28 cellular contexts compared by ENCODE assay signal in the genomic region with DNA sequence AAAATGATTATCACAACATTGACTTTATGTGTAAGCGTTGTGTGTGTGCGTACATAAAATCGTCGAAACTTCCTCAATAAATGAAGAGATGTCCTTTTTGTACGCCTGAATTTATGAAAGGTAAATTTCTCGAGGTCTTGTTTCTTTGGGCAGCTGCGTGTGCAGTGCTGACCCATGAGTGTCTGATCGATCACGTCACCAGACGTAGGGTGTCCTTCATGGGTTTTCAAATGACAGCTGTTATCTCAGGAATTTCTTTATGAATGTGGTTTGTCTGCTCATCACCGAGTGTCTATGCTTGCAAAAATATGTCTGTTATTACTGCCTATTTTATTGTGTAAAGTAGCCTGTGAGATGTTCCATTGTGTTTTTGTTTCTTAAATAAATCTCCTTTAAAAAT.
"Had no signal": no experiment of that assay in that cellular context is flagged by ENCODE, and none has a peak within 500 bp of the region (broad histone marks: within the 10 kb centered on the region; RNA-seq: fewer than 3 reads in every experiment).

No MANE protein-coding gene starts in this region.

- H3K9me3 Mint-ChIP-seq: immature natural killer cell; natural killer cell treated with Interleukin-12 subunit alpha and Interleukin-12 subunit beta and Interleukin-15 and Interleukin-18, amount 100 ng/mL, for 72 hours had no signal

- DNase-seq: heart left ventricle; hypothalamus; immature natural killer cell; kidney; left colon; left lung; lower lobe of right lung; mammary epithelial cell; mesenchymal stem cell; naive thymus-derived CD4-positive, alpha-beta T cell; retina; right cardiac atrium; small intestine; spleen; stimulated activated CD4-positive, alpha-beta T cell treated with anti-CD3 and anti-CD28 coated beads, Interleukin-4, amount 100 ng/mL, for 24 hours; stimulated activated naive CD4-positive, alpha-beta T cell; upper lobe of right lung had no signal

- H3K4me3 ChIP-seq: heart left ventricle, left lung, lower lobe of right lung, pancreas, prostate gland, spleen, suprapubic skin, thoracic aorta, tibial nerve, upper lobe of right lung had no signal

- H3K4me1 Mint-ChIP-seq: immature natural killer cell; naive thymus-derived CD4-positive, alpha-beta T cell; stimulated activated effector memory CD8-positive, alpha-beta T cell treated with anti-CD3 and anti-CD28 coated beads, Interleukin-12 subunit alpha, Interleukin-12 subunit beta, amount 100 ng/mL, for 72 hours had no signal

- H3K27me3 Mint-ChIP-seq: natural killer cell treated with Interleukin-12 subunit alpha and Interleukin-12 subunit beta and Interleukin-15 and Interleukin-18, amount 100 ng/mL, for 72 hours; stimulated activated naive CD8-positive, alpha-beta T cell treated with anti-CD3 and anti-CD28 coated beads, Interleukin-15, Interleukin-2, amounts not matched to agents 100 ng/mL and 50 ng/mL, for 24 hours had no signal

- H3K36me3 ChIP-seq: heart left ventricle, left lung, lower lobe of right lung, pancreas, prostate gland, spleen, suprapubic skin, thoracic aorta, upper lobe of right lung had no signal

- H3K9me3 ChIP-seq: heart left ventricle, left lung, lower lobe of right lung, pancreas, prostate gland, suprapubic skin, thoracic aorta, upper lobe of right lung had no signal

- H3K27ac Mint-ChIP-seq: immature natural killer cell; naive thymus-derived CD4-positive, alpha-beta T cell; natural killer cell treated with Interleukin-12 subunit alpha and Interleukin-12 subunit beta and Interleukin-15 and Interleukin-18, amount 100 ng/mL, for 72 hours; stimulated activated effector memory CD8-positive, alpha-beta T cell treated with anti-CD3 and anti-CD28 coated beads, Interleukin-12 subunit alpha, Interleukin-12 subunit beta, amount 100 ng/mL, for 72 hours; stimulated activated naive CD8-positive, alpha-beta T cell treated with anti-CD3 and anti-CD28 coated beads, Interleukin-15, Interleukin-2, amounts not matched to agents 100 ng/mL and 50 ng/mL, for 24 hours had no signal

- FAIRE-seq: islet of Langerhans, kidney, pancreas, small intestine, urothelium cell line had no signal

- H3K27me3 ChIP-seq: heart left ventricle, left lung, pancreas, spleen, suprapubic skin, tibial nerve, upper lobe of right lung had no signal

- H3K36me3 Mint-ChIP-seq: immature natural killer cell; natural killer cell treated with Interleukin-12 subunit alpha and Interleukin-12 subunit beta and Interleukin-15 and Interleukin-18, amount 100 ng/mL, for 72 hours; stimulated activated effector memory CD8-positive, alpha-beta T cell treated with anti-CD3 and anti-CD28 coated beads, Interleukin-12 subunit alpha, Interleukin-12 subunit beta, amount 100 ng/mL, for 72 hours had no signal

- ATAC-seq: heart left ventricle; left colon; left lung; lower lobe of right lung; naive thymus-derived CD4-positive, alpha-beta T cell; natural killer cell treated with Interleukin-12 subunit alpha and Interleukin-12 subunit beta and Interleukin-15 and Interleukin-18, amount 100 ng/mL, for 72 hours; pancreas; right cardiac atrium; sciatic nerve; stimulated activated effector memory CD8-positive, alpha-beta T cell treated with anti-CD3 and anti-CD28 coated beads, Interleukin-12 subunit alpha, Interleukin-12 subunit beta, amount 100 ng/mL, for 72 hours; upper lobe of right lung had no signal

- H3K27ac ChIP-seq: heart left ventricle, left lung, lower lobe of right lung, pancreas, prostate gland, spleen, suprapubic skin, thoracic aorta, tibial nerve, upper lobe of right lung had no signal

- H3K4me1 ChIP-seq: left lung, pancreas, prostate gland, suprapubic skin had no signal

- H3K4me3 Mint-ChIP-seq: immature natural killer cell; naive thymus-derived CD4-positive, alpha-beta T cell; natural killer cell treated with Interleukin-12 subunit alpha and Interleukin-12 subunit beta and Interleukin-15 and Interleukin-18, amount 100 ng/mL, for 72 hours; stimulated activated effector memory CD8-positive, alpha-beta T cell treated with anti-CD3 and anti-CD28 coated beads, Interleukin-12 subunit alpha, Interleukin-12 subunit beta, amount 100 ng/mL, for 72 hours; stimulated activated naive CD8-positive, alpha-beta T cell treated with anti-CD3 and anti-CD28 coated beads, Interleukin-15, Interleukin-2, amounts not matched to agents 100 ng/mL and 50 ng/mL, for 24 hours had no signal
